In genomic region chr11:11569936-11570491, GRCh38 we compare ENCODE assay signal across 8 cellular contexts. TPM values are rescaled to one million over a fixed set of nuclear protein-coding genes. Genes with fewer than 3 reads are reported as not detected.
A peak's percentile ranks its signal among the peaks of the same experiment; 100 is the strongest.
DNase-seq lines count a peak whose midpoint lies in the region; TF ChIP-seq lines count a peak whose summit lies in the region.

No MANE protein-coding gene starts in this region.

- H3K27ac ChIP-seq in CD8-positive, alpha-beta memory T cell (ENCODE audit: low read depth, low read length), result no peak overlapping the region

- H3K27me3 ChIP-seq in CD8-positive, alpha-beta memory T cell (ENCODE audit: insufficient read depth, low read length, poor library complexity, severe bottlenecking), result no peaks in the 10 kb centered on the region

- H3K4me3 Mint-ChIP-seq in activated naive CD4-positive, alpha-beta T cell treated with anti-CD3 and anti-CD28 coated beads for 36 hours, result no peak overlapping the region
- no peak overlapping the region for H3K4me3 Mint-ChIP-seq in activated naive CD4-positive, alpha-beta T cell treated with anti-CD3 and anti-CD28 coated beads, Interleukin-2, amount 10 ng/mL, durations not matched to agents 7 days and 5 days
- no peak overlapping the region for H3K4me3 Mint-ChIP-seq in nephron
- H3K4me3 Mint-ChIP-seq in activated T-cell treated with anti-CD3 and anti-CD28 coated beads, Interleukin-2, amount 50 U/mL, for 24 hours, result no peak overlapping the region
- no peak overlapping the region for H3K4me3 Mint-ChIP-seq in CD8-positive, alpha-beta memory T cell

- no peaks in the 10 kb centered on the region for H3K36me3 Mint-ChIP-seq in activated naive CD4-positive, alpha-beta T cell treated with anti-CD3 and anti-CD28 coated beads for 36 hours (ENCODE audit: low read depth)
- H3K36me3 Mint-ChIP-seq in activated naive CD4-positive, alpha-beta T cell treated with anti-CD3 and anti-CD28 coated beads, Interleukin-2, amount 10 ng/mL, durations not matched to agents 7 days and 5 days, result no peaks in the 10 kb centered on the region
- no peaks in the 10 kb centered on the region for H3K36me3 Mint-ChIP-seq in nephron (ENCODE audit: low read depth)
- no peaks in the 10 kb centered on the region for H3K36me3 Mint-ChIP-seq in activated T-cell treated with anti-CD3 and anti-CD28 coated beads, Interleukin-2, amount 50 U/mL, for 24 hours (ENCODE audit: low read depth)
- H3K36me3 Mint-ChIP-seq in CD8-positive, alpha-beta memory T cell, result no peaks in the 10 kb centered on the region

- no peaks in the 10 kb centered on the region for H3K4me1 ChIP-seq in CD8-positive, alpha-beta memory T cell (ENCODE audit: insufficient read depth, low read length)

- DNase-seq in activated naive CD4-positive, alpha-beta T cell treated with anti-CD3 and anti-CD28 coated beads for 36 hours, result no peak
- no peak for DNase-seq in activated naive CD4-positive, alpha-beta T cell treated with anti-CD3 and anti-CD28 coated beads, Interleukin-2, amount 10 ng/mL, durations not matched to agents 7 days and 5 days
- DNase-seq in fibroblast of mammary gland (ENCODE audit: low read depth) (peak; percentile 38), NCI-H2081 treated with DMSO at 0.1 percent for 48 hours (lab: John Stamatoyannopoulos, UW) (no peak), GM19240 (ENCODE audit: insufficient read length, low spot score) (no peak)
- DNase-seq in activated T-cell treated with anti-CD3 and anti-CD28 coated beads, Interleukin-2, amount 50 U/mL, for 24 hours, result no peak
- DNase-seq in CD8-positive, alpha-beta memory T cell, result no peak

- POLR2A ChIA-PET in CD8-positive, alpha-beta memory T cell (lab: Charles Lee), result no interaction called here

- H3K4me3 ChIP-seq in fibroblast of mammary gland (ENCODE audit: control insufficient read depth, low read depth, low read length), result no peak overlapping the region
- no peak overlapping the region for H3K4me3 ChIP-seq in CD8-positive, alpha-beta memory T cell (ENCODE audit: low read length)

- H3K9me3 ChIP-seq in CD8-positive, alpha-beta memory T cell (ENCODE audit: low read length), result no peaks in the 10 kb centered on the region

- peak overlapping the region; percentile 6 for H3K27ac Mint-ChIP-seq in activated naive CD4-positive, alpha-beta T cell treated with anti-CD3 and anti-CD28 coated beads for 36 hours
- no peak overlapping the region for H3K27ac Mint-ChIP-seq in activated naive CD4-positive, alpha-beta T cell treated with anti-CD3 and anti-CD28 coated beads, Interleukin-2, amount 10 ng/mL, durations not matched to agents 7 days and 5 days
- peak overlapping the region in 2 of 3 experiments; percentile 12 to 27 for H3K27ac Mint-ChIP-seq in nephron
- H3K27ac Mint-ChIP-seq in activated T-cell treated with anti-CD3 and anti-CD28 coated beads, Interleukin-2, amount 50 U/mL, for 24 hours, result no peak overlapping the region
- no peak overlapping the region for H3K27ac Mint-ChIP-seq in CD8-positive, alpha-beta memory T cell

- peaks cover 3% of the 10 kb centered on the region for H3K4me1 Mint-ChIP-seq in activated naive CD4-positive, alpha-beta T cell treated with anti-CD3 and anti-CD28 coated beads for 36 hours (ENCODE audit: low read depth)
- H3K4me1 Mint-ChIP-seq in activated naive CD4-positive, alpha-beta T cell treated with anti-CD3 and anti-CD28 coated beads, Interleukin-2, amount 10 ng/mL, durations not matched to agents 7 days and 5 days, result peaks cover 3% of the 10 kb centered on the region
- no peaks in the 10 kb centered on the region for H3K4me1 Mint-ChIP-seq in nephron
- H3K4me1 Mint-ChIP-seq in activated T-cell treated with anti-CD3 and anti-CD28 coated beads, Interleukin-2, amount 50 U/mL, for 24 hours (ENCODE audit: low read depth), result peaks cover 6% of the 10 kb centered on the region
- no peaks in the 10 kb centered on the region for H3K4me1 Mint-ChIP-seq in CD8-positive, alpha-beta memory T cell

- CTCF ChIA-PET in activated naive CD4-positive, alpha-beta T cell treated with anti-CD3 and anti-CD28 coated beads for 36 hours (lab: Charles Lee), result interaction anchor here (0.7 kb wide), 1 partner anchor 317 kb away, joined by 3 read pairs; no protein-coding TSS in a partner anchor
- CTCF ChIA-PET in activated naive CD4-positive, alpha-beta T cell treated with anti-CD3 and anti-CD28 coated beads, Interleukin-2, amount 10 ng/mL, durations not matched to agents 7 days and 5 days (lab: Charles Lee), result no interaction called here
- CTCF ChIA-PET in CD8-positive, alpha-beta memory T cell (lab: Charles Lee), result no interaction called here

- H3K27me3 Mint-ChIP-seq in activated naive CD4-positive, alpha-beta T cell treated with anti-CD3 and anti-CD28 coated beads for 36 hours (ENCODE audit: low read depth), result peaks cover 8% of the 10 kb centered on the region
- no peaks in the 10 kb centered on the region for H3K27me3 Mint-ChIP-seq in activated naive CD4-positive, alpha-beta T cell treated with anti-CD3 and anti-CD28 coated beads, Interleukin-2, amount 10 ng/mL, durations not matched to agents 7 days and 5 days
- peaks cover 4% of the 10 kb centered on the region for H3K27me3 Mint-ChIP-seq in nephron (ENCODE audit: low read depth)
- peaks cover 5% of the 10 kb centered on the region for H3K27me3 Mint-ChIP-seq in activated T-cell treated with anti-CD3 and anti-CD28 coated beads, Interleukin-2, amount 50 U/mL, for 24 hours
- peaks cover 6 to 9% of the 10 kb centered on the region in 2 donors for H3K27me3 Mint-ChIP-seq in CD8-positive, alpha-beta memory T cell

- no peaks in the 10 kb centered on the region for H3K36me3 ChIP-seq in CD8-positive, alpha-beta memory T cell (ENCODE audit: insufficient read depth, low read length)

- intact Hi-C loops in activated naive CD4-positive, alpha-beta T cell treated with anti-CD3 and anti-CD28 coated beads for 36 hours (cut with micrococcal nuclease), result no loop called here

- no peaks in the 10 kb centered on the region for H3K9me3 Mint-ChIP-seq in activated naive CD4-positive, alpha-beta T cell treated with anti-CD3 and anti-CD28 coated beads for 36 hours
- no peaks in the 10 kb centered on the region for H3K9me3 Mint-ChIP-seq in activated naive CD4-positive, alpha-beta T cell treated with anti-CD3 and anti-CD28 coated beads, Interleukin-2, amount 10 ng/mL, durations not matched to agents 7 days and 5 days
- no peaks in the 10 kb centered on the region for H3K9me3 Mint-ChIP-seq in nephron
- no peaks in the 10 kb centered on the region for H3K9me3 Mint-ChIP-seq in activated T-cell treated with anti-CD3 and anti-CD28 coated beads, Interleukin-2, amount 50 U/mL, for 24 hours
- no peaks in the 10 kb centered on the region for H3K9me3 Mint-ChIP-seq in CD8-positive, alpha-beta memory T cell

- TF ChIP-seq CTCF in fibroblast of mammary gland (conservative IDR thresholded peaks at IDR 0.05; ENCODE audit: control insufficient read depth, insufficient read depth, low read depth, low read length) (no peak), nephron (IDR thresholded peaks at IDR 0.05; ENCODE audit: unreplicated experiment in 3 of 3) (no peak)

RNA-seq across cellular contexts. Expression of gene GALNT18, which starts 51.8 kb away (rescaled TPM):
- total RNA-seq in activated naive CD4-positive, alpha-beta T cell treated with anti-CD3 and anti-CD28 coated beads for 36 hours, result 1 to 10 TPM; 4.3 to 4.7 TPM
- total RNA-seq in CD8-positive, alpha-beta memory T cell, result 1 to 10 TPM; 1.3 TPM
- not detected for polyA plus RNA-seq in CD8-positive, alpha-beta memory T cell

Comparison
In these comparisons a context has a peak if more than half of its experiments do, and no peak if none do; other contexts are left out.
1. H3K27ac Mint-ChIP-seq: peak in activated naive CD4-positive, alpha-beta T cell treated with anti-CD3 and anti-CD28 coated beads for 36 hours (single experiment) and nephron (2 of 3); none in activated naive CD4-positive, alpha-beta T cell treated with anti-CD3 and anti-CD28 coated beads, Interleukin-2, amount 10 ng/mL, durations not matched to agents 7 days and 5 days (single experiment), activated T-cell treated with anti-CD3 and anti-CD28 coated beads, Interleukin-2, amount 50 U/mL, for 24 hours (single experiment) and CD8-positive, alpha-beta memory T cell (0 of 8).